In the genomic region with DNA sequence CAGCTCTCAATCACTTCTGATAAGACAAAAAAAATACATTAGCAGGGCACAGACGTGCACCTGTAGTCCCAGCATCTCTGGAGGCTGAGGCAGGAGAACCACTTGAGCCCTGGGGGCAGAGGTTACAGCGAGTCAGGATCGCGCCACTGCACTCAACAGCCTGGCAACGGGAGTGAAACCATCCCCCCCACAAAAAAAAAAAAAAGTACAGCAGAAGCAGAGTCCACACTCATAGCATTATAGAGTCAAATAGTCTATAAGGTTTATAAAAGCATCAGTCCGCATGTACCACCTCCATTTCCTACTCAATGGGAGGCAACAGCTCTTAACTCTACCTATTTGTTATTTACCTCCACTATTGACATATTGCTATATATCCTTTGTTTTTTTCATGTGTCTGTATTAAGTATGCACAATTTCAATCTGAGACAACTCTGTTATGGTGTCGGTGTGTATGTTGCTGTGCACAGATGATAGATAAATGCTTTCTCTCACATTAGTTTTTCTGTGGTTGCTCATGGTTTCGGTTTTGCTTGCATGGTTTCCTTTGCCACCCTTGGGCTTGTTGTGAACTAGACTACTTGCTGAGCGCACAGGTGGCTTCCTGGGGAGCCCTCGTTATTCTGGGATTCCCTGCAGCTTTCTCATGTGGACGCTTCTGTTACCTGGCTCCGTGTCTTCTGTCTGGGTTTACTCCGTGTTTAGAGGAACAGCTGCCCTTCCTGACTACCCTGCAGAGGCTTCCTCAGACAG, we compare ENCODE assay signal across 7 cellular contexts. TPM values are rescaled to one million over a fixed set of nuclear protein-coding genes. Genes with fewer than 3 reads are reported as not detected.
DNase-seq lines count a peak whose midpoint lies in the region; ATAC-seq lines count a peak whose summit lies in the region.

No MANE protein-coding gene starts in this region.

- no peaks in the 10 kb centered on the region for H3K36me3 Mint-ChIP-seq in natural killer cell treated with Interleukin-12 subunit alpha and Interleukin-12 subunit beta and Interleukin-15 and Interleukin-18, amount 100 ng/mL, for 72 hours

- H3K4me3 Mint-ChIP-seq in natural killer cell treated with Interleukin-12 subunit alpha and Interleukin-12 subunit beta and Interleukin-15 and Interleukin-18, amount 100 ng/mL, for 72 hours, result peak overlapping the region; percentile 6

- peak in 3 of 5 experiments; percentile 29 to 95 (median 37) for DNase-seq in T-helper 2 cell
- peak; percentile 73 for DNase-seq in natural killer cell treated with Interleukin-12 subunit alpha and Interleukin-12 subunit beta and Interleukin-15 and Interleukin-18, amount 100 ng/mL, for 72 hours (ENCODE audit: low spot score)
- no peak for DNase-seq in OCI-M2 (lab: John Stamatoyannopoulos, UW; ENCODE audit: unreplicated experiment)
- no peak for DNase-seq in NCI-H2029 treated with DMSO at 0.1 percent for 48 hours (lab: John Stamatoyannopoulos, UW)
- DNase-seq in HuH-7.5 (ENCODE audit: low spot score), result no peak

- peak; percentile 99 for ATAC-seq in GM19351 (IDR thresholded peaks at IDR 0.05; ENCODE audit: unreplicated experiment)
- peak; percentile 93 for ATAC-seq in HG03064 (IDR thresholded peaks at IDR 0.05; ENCODE audit: low read depth, unreplicated experiment)
- ATAC-seq in natural killer cell treated with Interleukin-12 subunit alpha and Interleukin-12 subunit beta and Interleukin-15 and Interleukin-18, amount 100 ng/mL, for 72 hours, result peak; percentile 83 to 90

- H3K4me1 Mint-ChIP-seq in natural killer cell treated with Interleukin-12 subunit alpha and Interleukin-12 subunit beta and Interleukin-15 and Interleukin-18, amount 100 ng/mL, for 72 hours (ENCODE audit: low read depth in 2 of 2), result peaks cover 16 to 21% of the 10 kb centered on the region in 2 donors

- H3K27ac Mint-ChIP-seq in natural killer cell treated with Interleukin-12 subunit alpha and Interleukin-12 subunit beta and Interleukin-15 and Interleukin-18, amount 100 ng/mL, for 72 hours, result no peak overlapping the region

- H3K27me3 Mint-ChIP-seq in natural killer cell treated with Interleukin-12 subunit alpha and Interleukin-12 subunit beta and Interleukin-15 and Interleukin-18, amount 100 ng/mL, for 72 hours, result peaks cover 5 to 35% of the 10 kb centered on the region in 2 donors

- no peaks in the 10 kb centered on the region for H3K9me3 Mint-ChIP-seq in natural killer cell treated with Interleukin-12 subunit alpha and Interleukin-12 subunit beta and Interleukin-15 and Interleukin-18, amount 100 ng/mL, for 72 hours

RNA-seq across cellular contexts. Expression of gene PROSER2, which starts 40.4 kb away (rescaled TPM):
- 1 to 10 TPM in 1 of 2 donors, under 1 TPM in 1; 0.43 to 1.2 TPM for total RNA-seq in natural killer cell treated with Interleukin-12 subunit alpha and Interleukin-12 subunit beta and Interleukin-15 and Interleukin-18, amount 100 ng/mL, for 72 hours

Comparison
In these comparisons a context has a peak if more than half of its experiments do, and no peak if none do; other contexts are left out.
1. DNase-seq: peak in T-helper 2 cell (3 of 5) and natural killer cell treated with Interleukin-12 subunit alpha and Interleukin-12 subunit beta and Interleukin-15 and Interleukin-18, amount 100 ng/mL, for 72 hours (single experiment); none in OCI-M2 (single experiment), NCI-H2029 treated with DMSO at 0.1 percent for 48 hours (single experiment) and HuH-7.5 (single experiment).
2. Peak in every context shown above with its lines, with median percentiles within 50 percentile points of each other: ATAC-seq.